In the genomic region with DNA sequence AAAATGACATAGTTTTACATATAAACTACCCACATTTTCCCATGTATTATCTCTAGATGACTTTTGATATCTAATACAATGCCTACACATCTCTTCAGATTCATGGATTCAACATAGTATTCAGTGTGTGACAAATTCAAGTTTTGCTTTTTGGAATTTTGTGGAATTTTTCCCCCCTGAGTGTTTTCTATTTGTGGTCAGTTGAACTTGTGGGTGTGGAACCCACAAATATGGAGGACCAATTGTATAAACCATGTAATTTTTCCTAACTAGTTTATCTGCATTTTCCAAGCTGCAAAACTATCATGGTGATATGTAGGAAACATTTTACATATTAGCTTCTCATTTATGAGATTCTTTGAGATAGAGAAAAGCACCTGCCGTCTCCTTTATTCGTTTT, we compare ENCODE assay signal across 26 cellular contexts.
"Had no signal": no experiment of that assay in that cellular context is flagged by ENCODE, and none has a peak within 500 bp of the region (broad histone marks: within the 10 kb centered on the region; RNA-seq: fewer than 3 reads in every experiment).

No MANE protein-coding gene starts in this region.

- H3K4me1 ChIP-seq: esophagus squamous epithelium, heart right ventricle, left lung, pancreas, right lobe of liver, thyroid gland had no signal

- DNase-seq: dermis blood vessel endothelial cell; effector memory CD4-positive, alpha-beta T cell; erythroblast; esophagus squamous epithelium; foreskin melanocyte; glutamatergic neuron; heart right ventricle; hippocampal formation; left cardiac atrium; left lung; mesendoderm; naive B cell; pancreas; right lobe of liver; stimulated activated CD4-positive, alpha-beta T cell treated with anti-CD3 and anti-CD28 coated beads, Interleukin-12 subunit alpha, Interleukin-12 subunit beta, amount 100 ng/mL, for 4 hours; stimulated activated CD4-positive, alpha-beta T cell treated with anti-CD3 and anti-CD28 coated beads, Interleukin-2, amount 100 ng/mL, for 24 hours; stimulated activated CD4-positive, alpha-beta T cell treated with anti-CD3 and anti-CD28 coated beads, Interleukin-4, amount 100 ng/mL, for 24 hours; stimulated activated naive CD4-positive, alpha-beta T cell treated with Interleukin-2 at 50 U/mL for 16 hours; stomach; thyroid gland had no signal

- ATAC-seq: heart right ventricle; left cardiac atrium; natural killer cell treated with Interleukin-12 subunit alpha and Interleukin-12 subunit beta and Interleukin-15 and Interleukin-18, amount 100 ng/mL, for 72 hours; right lobe of liver; stimulated activated effector memory CD8-positive, alpha-beta T cell treated with anti-CD3 and anti-CD28 coated beads, Interleukin-12 subunit alpha, Interleukin-12 subunit beta, amount 100 ng/mL, for 72 hours had no signal

- H3K4me1 Mint-ChIP-seq: neural crest cell; stimulated activated effector memory CD8-positive, alpha-beta T cell treated with anti-CD3 and anti-CD28 coated beads, Interleukin-12 subunit alpha, Interleukin-12 subunit beta, amount 100 ng/mL, for 72 hours had no signal

- H3K36me3 ChIP-seq: esophagus squamous epithelium, heart right ventricle, left lung, neutrophil, pancreas, right lobe of liver, thyroid gland had no signal

- H3K4me3 Mint-ChIP-seq: naive B cell; natural killer cell treated with Interleukin-12 subunit alpha and Interleukin-12 subunit beta and Interleukin-15 and Interleukin-18, amount 100 ng/mL, for 72 hours; neural crest cell; stimulated activated effector memory CD8-positive, alpha-beta T cell treated with anti-CD3 and anti-CD28 coated beads, Interleukin-12 subunit alpha, Interleukin-12 subunit beta, amount 100 ng/mL, for 72 hours had no signal

- H3K9me3 Mint-ChIP-seq: natural killer cell treated with Interleukin-12 subunit alpha and Interleukin-12 subunit beta and Interleukin-15 and Interleukin-18, amount 100 ng/mL, for 72 hours; neural crest cell; stimulated activated effector memory CD8-positive, alpha-beta T cell treated with anti-CD3 and anti-CD28 coated beads, Interleukin-12 subunit alpha, Interleukin-12 subunit beta, amount 100 ng/mL, for 72 hours had no signal

- H3K9me3 ChIP-seq: neutrophil, pancreas, right lobe of liver, stomach, thyroid gland had no signal

- H3K36me3 Mint-ChIP-seq: natural killer cell treated with Interleukin-12 subunit alpha and Interleukin-12 subunit beta and Interleukin-15 and Interleukin-18, amount 100 ng/mL, for 72 hours; stimulated activated effector memory CD8-positive, alpha-beta T cell treated with anti-CD3 and anti-CD28 coated beads, Interleukin-12 subunit alpha, Interleukin-12 subunit beta, amount 100 ng/mL, for 72 hours had no signal

- H3K27ac Mint-ChIP-seq: naive B cell; natural killer cell treated with Interleukin-12 subunit alpha and Interleukin-12 subunit beta and Interleukin-15 and Interleukin-18, amount 100 ng/mL, for 72 hours; stimulated activated effector memory CD8-positive, alpha-beta T cell treated with anti-CD3 and anti-CD28 coated beads, Interleukin-12 subunit alpha, Interleukin-12 subunit beta, amount 100 ng/mL, for 72 hours had no signal

- H3K27ac ChIP-seq: coronary artery, esophagus squamous epithelium, heart right ventricle, left lung, neutrophil, right lobe of liver, thyroid gland had no signal

- H3K4me2 ChIP-seq: smooth muscle cell had no signal

- H3K27me3 ChIP-seq: esophagus squamous epithelium, heart right ventricle, left lung, neutrophil, pancreas, right lobe of liver, stomach, thyroid gland had no signal

- H3K27me3 Mint-ChIP-seq: naive B cell; natural killer cell treated with Interleukin-12 subunit alpha and Interleukin-12 subunit beta and Interleukin-15 and Interleukin-18, amount 100 ng/mL, for 72 hours had no signal

- H3K4me3 ChIP-seq: coronary artery, esophagus squamous epithelium, heart right ventricle, left lung, pancreas, right lobe of liver, smooth muscle cell, stomach, thyroid gland had no signal
